ENCODE assay signal across 1 cellular context in genomic region chr11:3700410-3700809, GRCh38.
TF ChIP-seq lines count a peak whose summit lies in the region.

No MANE protein-coding gene starts in this region.

TF ChIP-seq in WTC11, 78 proteins besides CTCF, POLR2A, EP300 and RAD21 (continued from another document):
- TF ChIP-seq, protein P1, sequence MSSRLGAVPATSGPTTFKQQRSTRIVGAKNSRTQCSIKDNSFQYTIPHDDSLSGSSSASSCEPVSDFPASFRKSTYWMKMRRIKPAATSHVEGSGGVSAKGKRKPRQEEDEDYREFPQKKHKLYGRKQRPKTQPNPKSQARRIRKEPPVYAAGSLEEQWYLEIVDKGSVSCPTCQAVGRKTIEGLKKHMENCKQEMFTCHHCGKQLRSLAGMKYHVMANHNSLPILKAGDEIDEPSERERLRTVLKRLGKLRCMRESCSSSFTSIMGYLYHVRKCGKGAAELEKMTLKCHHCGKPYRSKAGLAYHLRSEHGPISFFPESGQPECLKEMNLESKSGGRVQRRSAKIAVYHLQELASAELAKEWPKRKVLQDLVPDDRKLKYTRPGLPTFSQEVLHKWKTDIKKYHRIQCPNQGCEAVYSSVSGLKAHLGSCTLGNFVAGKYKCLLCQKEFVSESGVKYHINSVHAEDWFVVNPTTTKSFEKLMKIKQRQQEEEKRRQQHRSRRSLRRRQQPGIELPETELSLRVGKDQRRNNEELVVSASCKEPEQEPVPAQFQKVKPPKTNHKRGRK (CRISPR knock-in tag; IDR thresholded peaks at IDR 0.05; ENCODE audit: borderline replicate concordance), result no peak
- TF ChIP-seq TP53 (CRISPR knock-in tag; IDR thresholded peaks at IDR 0.05) (no peak), NR3C1 (CRISPR knock-in tag; conservative IDR thresholded peaks at IDR 0.05; ENCODE audit: low read depth) (no peak), JUN (CRISPR knock-in tag; IDR thresholded peaks at IDR 0.05) (no peak), RORB (CRISPR knock-in tag; IDR thresholded peaks at IDR 0.05) (no peak)
